1 cellular context compared by ENCODE assay signal in the genomic region with DNA sequence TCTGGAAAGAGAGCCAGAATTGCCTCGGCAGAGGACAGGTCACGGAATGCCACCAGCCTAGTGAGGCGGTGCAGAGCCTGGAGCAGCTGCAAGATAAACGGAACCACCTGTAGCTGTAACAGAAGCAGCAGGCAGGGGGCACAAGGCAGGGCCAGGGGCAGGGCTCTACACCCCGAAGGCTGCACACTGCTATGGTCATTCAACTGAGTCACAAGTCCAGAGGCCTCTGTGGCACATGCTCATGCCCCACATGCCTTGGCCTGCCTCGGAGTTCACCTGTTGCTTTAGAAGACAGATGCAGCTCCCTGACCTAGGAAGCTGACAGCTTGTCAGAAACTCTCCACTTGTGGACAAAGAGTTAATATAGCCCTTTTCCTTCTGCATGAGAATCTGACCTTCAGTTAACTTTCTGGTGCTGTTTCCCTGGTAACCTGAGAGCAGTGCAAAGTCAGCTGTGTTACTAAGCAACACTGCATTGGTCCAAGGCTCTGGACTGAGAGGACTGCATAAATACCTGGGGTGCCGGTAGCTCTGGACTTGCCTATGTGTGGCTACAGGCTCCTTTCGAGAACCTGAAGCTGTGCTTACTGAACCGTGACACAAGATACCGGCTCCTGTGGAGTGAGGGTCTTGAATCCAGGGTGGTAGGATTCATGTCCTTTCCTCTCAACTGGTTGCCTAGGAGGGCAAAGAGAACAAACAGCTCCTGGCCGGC.
A peak's percentile ranks its signal among the peaks of the same experiment; 100 is the strongest.
TF ChIP-seq lines count a peak whose summit lies in the region.

No MANE protein-coding gene starts in this region.

TF ChIP-seq in neural cell, 6 proteins besides CTCF, POLR2A, EP300 and RAD21:
- no peak for TF ChIP-seq EZH2 (IDR thresholded peaks at IDR 0.05; ENCODE audit: borderline replicate concordance, insufficient read depth, low read length, poor library complexity, severe bottlenecking)
- TF ChIP-seq SMC3 (conservative IDR thresholded peaks at IDR 0.05; ENCODE audit: poor library complexity): peak; percentile 37
- TF ChIP-seq POLR2AphosphoS5 (IDR thresholded peaks at IDR 0.05): peak; percentile 48
- no peak for TF ChIP-seq REST (IDR thresholded peaks at IDR 0.05; ENCODE audit: borderline replicate concordance)
- no peak for TF ChIP-seq TAF1 (IDR thresholded peaks at IDR 0.05; ENCODE audit: low read depth)
